Comparison of ENCODE assay signal across 23 cellular contexts in the genomic region with DNA sequence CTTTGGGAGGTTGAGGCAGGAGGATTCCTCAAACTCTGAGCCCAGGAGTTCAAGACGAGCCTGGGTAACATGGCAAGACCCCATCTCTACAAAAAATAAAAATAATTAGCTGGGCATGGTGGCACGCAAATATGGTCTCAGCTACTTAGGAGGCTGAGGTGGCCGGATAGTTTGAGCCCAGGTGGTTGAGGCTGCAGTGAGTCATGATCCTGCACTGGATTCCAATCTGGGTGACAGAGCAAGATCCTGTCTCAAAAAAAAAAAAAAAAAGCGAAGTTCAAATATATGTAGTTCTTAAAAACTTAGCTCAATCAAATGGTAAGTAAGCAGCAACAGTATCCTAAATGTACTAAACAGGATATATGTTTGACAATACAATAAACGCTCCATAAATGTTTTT.
"Had no signal": no experiment of that assay in that cellular context is flagged by ENCODE, and none has a peak within 500 bp of the region (broad histone marks: within the 10 kb centered on the region; RNA-seq: fewer than 3 reads in every experiment).

No MANE protein-coding gene starts in this region.

- H3K9me3 Mint-ChIP-seq: activated CD4-positive, alpha-beta T cell treated with anti-CD3 and anti-CD28 coated beads, Interleukin-2, amount 10 ng/mL, durations not matched to agents 7 days and 5 days; activated T-cell treated with anti-CD3 and anti-CD28 coated beads, Interleukin-2, amount 50 U/mL, for 24 hours; activated T-helper 2 cell treated with anti-CD3 and anti-CD28 coated beads, Interferon-gamma antibody, Interleukin-2, Interleukin-4, amounts not matched to agents 10 μg/mL and 5 μg/mL and 100 μg/mL, durations not matched to agents 14 hours and 24 hours and 36 hours; brain had no signal

- DNase-seq: activated CD4-positive, alpha-beta T cell treated with anti-CD3 and anti-CD28 coated beads, Interleukin-2, amount 10 ng/mL, durations not matched to agents 7 days and 5 days; activated CD8-positive, alpha-beta T cell treated with anti-CD3 and anti-CD28 coated beads, Interleukin-2, amount 10 ng/mL, durations not matched to agents 7 days and 5 days; activated naive CD4-positive, alpha-beta T cell treated with anti-CD3 and anti-CD28 coated beads, Interleukin-2, amount 10 ng/mL, durations not matched to agents 7 days and 5 days; activated naive CD8-positive, alpha-beta T cell treated with anti-CD3 and anti-CD28 coated beads, Interleukin-2, amount 50 U/mL, for 24 hours; activated T-cell treated with anti-CD3 and anti-CD28 coated beads, Interleukin-2, amount 50 U/mL, for 24 hours; anterior cingulate cortex; central memory CD4-positive, alpha-beta T cell; colonic mucosa; erythroblast; hypothalamus; left ventricle myocardium superior; occipital lobe; posterior cingulate gyrus; spleen; stimulated activated CD4-positive, alpha-beta T cell treated with anti-CD3 and anti-CD28 coated beads, Interleukin-4, amount 100 ng/mL, for 4 hours; T1000; upper lobe of left lung had no signal

- H3K36me3 ChIP-seq: colonic mucosa, spleen, thoracic aorta, upper lobe of left lung had no signal

- H3K27me3 ChIP-seq: colonic mucosa, spleen, upper lobe of left lung had no signal

- H3K9me3 ChIP-seq: colonic mucosa, thoracic aorta, upper lobe of left lung had no signal

- H3K4me3 Mint-ChIP-seq: activated CD4-positive, alpha-beta T cell treated with anti-CD3 and anti-CD28 coated beads, Interleukin-2, amount 10 ng/mL, durations not matched to agents 7 days and 5 days; activated CD8-positive, alpha-beta T cell treated with anti-CD3 and anti-CD28 coated beads, Interleukin-2, amount 10 ng/mL, durations not matched to agents 7 days and 5 days; activated naive CD4-positive, alpha-beta T cell treated with anti-CD3 and anti-CD28 coated beads, Interleukin-2, amount 10 ng/mL, durations not matched to agents 7 days and 5 days; activated naive CD8-positive, alpha-beta T cell treated with anti-CD3 and anti-CD28 coated beads, Interleukin-2, amount 50 U/mL, for 24 hours; activated T-cell treated with anti-CD3 and anti-CD28 coated beads, Interleukin-2, amount 50 U/mL, for 24 hours; brain; memory B cell; stimulated activated memory B cell treated with anti-CD40 and anti-IgM and Interleukin-4, amounts not matched to agents 10 μg/mL and 1 μg/mL and 100 μg/mL, for 72 hours had no signal

- ATAC-seq: activated CD4-positive, CD25-positive, alpha-beta regulatory T cell treated with anti-CD3 and anti-CD28 coated beads, Interleukin-2, amount 50 U/mL, for 24 hours; activated CD8-positive, alpha-beta T cell treated with anti-CD3 and anti-CD28 coated beads, Interleukin-2, amount 10 ng/mL, durations not matched to agents 7 days and 5 days; activated naive CD8-positive, alpha-beta T cell treated with anti-CD3 and anti-CD28 coated beads, Interleukin-2, amount 50 U/mL, for 24 hours; left ventricle myocardium superior; stimulated activated memory B cell treated with anti-CD40 and anti-IgM and Interleukin-4, amounts not matched to agents 10 μg/mL and 1 μg/mL and 100 μg/mL, for 72 hours had no signal

- H3K27ac ChIP-seq: colonic mucosa, spleen, thoracic aorta, upper lobe of left lung had no signal

- H3K36me3 Mint-ChIP-seq: activated naive CD4-positive, alpha-beta T cell treated with anti-CD3 and anti-CD28 coated beads, Interleukin-2, amount 10 ng/mL, durations not matched to agents 7 days and 5 days; brain; memory B cell; stimulated activated memory B cell treated with anti-CD40 and anti-IgM and Interleukin-4, amounts not matched to agents 10 μg/mL and 1 μg/mL and 100 μg/mL, for 72 hours had no signal

- H3K27ac Mint-ChIP-seq: activated CD4-positive, alpha-beta T cell treated with anti-CD3 and anti-CD28 coated beads, Interleukin-2, amount 10 ng/mL, durations not matched to agents 7 days and 5 days; activated CD8-positive, alpha-beta T cell treated with anti-CD3 and anti-CD28 coated beads, Interleukin-2, amount 10 ng/mL, durations not matched to agents 7 days and 5 days; activated naive CD4-positive, alpha-beta T cell treated with anti-CD3 and anti-CD28 coated beads, Interleukin-2, amount 10 ng/mL, durations not matched to agents 7 days and 5 days; activated naive CD8-positive, alpha-beta T cell treated with anti-CD3 and anti-CD28 coated beads, Interleukin-2, amount 50 U/mL, for 24 hours; activated T-cell treated with anti-CD3 and anti-CD28 coated beads, Interleukin-2, amount 50 U/mL, for 24 hours; activated T-helper 2 cell treated with anti-CD3 and anti-CD28 coated beads, Interferon-gamma antibody, Interleukin-2, Interleukin-4, amounts not matched to agents 10 μg/mL and 5 μg/mL and 100 μg/mL, durations not matched to agents 14 hours and 24 hours and 36 hours; brain; memory B cell; stimulated activated memory B cell treated with anti-CD40 and anti-IgM and Interleukin-4, amounts not matched to agents 10 μg/mL and 1 μg/mL and 100 μg/mL, for 72 hours had no signal

- H3K4me1 Mint-ChIP-seq: memory B cell; stimulated activated memory B cell treated with anti-CD40 and anti-IgM and Interleukin-4, amounts not matched to agents 10 μg/mL and 1 μg/mL and 100 μg/mL, for 72 hours had no signal

- H3K27me3 Mint-ChIP-seq: activated CD4-positive, alpha-beta T cell treated with anti-CD3 and anti-CD28 coated beads, Interleukin-2, amount 10 ng/mL, durations not matched to agents 7 days and 5 days; activated naive CD4-positive, alpha-beta T cell treated with anti-CD3 and anti-CD28 coated beads, Interleukin-2, amount 10 ng/mL, durations not matched to agents 7 days and 5 days; activated naive CD8-positive, alpha-beta T cell treated with anti-CD3 and anti-CD28 coated beads, Interleukin-2, amount 50 U/mL, for 24 hours; activated T-cell treated with anti-CD3 and anti-CD28 coated beads, Interleukin-2, amount 50 U/mL, for 24 hours; memory B cell; stimulated activated memory B cell treated with anti-CD40 and anti-IgM and Interleukin-4, amounts not matched to agents 10 μg/mL and 1 μg/mL and 100 μg/mL, for 72 hours had no signal

- H3K4me1 ChIP-seq: colonic mucosa, upper lobe of left lung had no signal

- H3K4me3 ChIP-seq: colonic mucosa, spleen, thoracic aorta, upper lobe of left lung had no signal
